1 cellular context compared by ENCODE assay signal in the genomic region with DNA sequence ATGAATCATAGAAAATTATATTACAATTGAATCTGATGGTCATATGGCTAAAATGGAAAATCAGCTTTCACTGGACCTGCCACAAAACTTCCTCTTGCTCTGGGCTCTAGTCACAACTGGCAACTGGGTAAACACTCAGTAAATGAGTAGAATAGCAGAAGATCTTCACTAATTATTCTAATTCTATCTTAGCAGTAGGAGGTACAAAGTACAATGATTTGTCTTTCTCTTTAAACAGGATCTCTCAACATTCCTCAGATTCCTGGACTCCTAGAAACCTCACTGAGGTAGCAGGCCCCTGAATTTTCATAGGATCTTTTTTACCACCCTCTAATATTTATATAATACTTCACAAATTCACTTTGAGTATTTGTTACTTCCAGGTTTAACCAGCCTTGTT.
TF ChIP-seq lines count a peak whose summit lies in the region.

No MANE protein-coding gene starts in this region.

TF ChIP-seq in H1, 55 proteins besides CTCF, POLR2A, EP300 and RAD21 (continued from another document):
- TF ChIP-seq, protein P1, sequence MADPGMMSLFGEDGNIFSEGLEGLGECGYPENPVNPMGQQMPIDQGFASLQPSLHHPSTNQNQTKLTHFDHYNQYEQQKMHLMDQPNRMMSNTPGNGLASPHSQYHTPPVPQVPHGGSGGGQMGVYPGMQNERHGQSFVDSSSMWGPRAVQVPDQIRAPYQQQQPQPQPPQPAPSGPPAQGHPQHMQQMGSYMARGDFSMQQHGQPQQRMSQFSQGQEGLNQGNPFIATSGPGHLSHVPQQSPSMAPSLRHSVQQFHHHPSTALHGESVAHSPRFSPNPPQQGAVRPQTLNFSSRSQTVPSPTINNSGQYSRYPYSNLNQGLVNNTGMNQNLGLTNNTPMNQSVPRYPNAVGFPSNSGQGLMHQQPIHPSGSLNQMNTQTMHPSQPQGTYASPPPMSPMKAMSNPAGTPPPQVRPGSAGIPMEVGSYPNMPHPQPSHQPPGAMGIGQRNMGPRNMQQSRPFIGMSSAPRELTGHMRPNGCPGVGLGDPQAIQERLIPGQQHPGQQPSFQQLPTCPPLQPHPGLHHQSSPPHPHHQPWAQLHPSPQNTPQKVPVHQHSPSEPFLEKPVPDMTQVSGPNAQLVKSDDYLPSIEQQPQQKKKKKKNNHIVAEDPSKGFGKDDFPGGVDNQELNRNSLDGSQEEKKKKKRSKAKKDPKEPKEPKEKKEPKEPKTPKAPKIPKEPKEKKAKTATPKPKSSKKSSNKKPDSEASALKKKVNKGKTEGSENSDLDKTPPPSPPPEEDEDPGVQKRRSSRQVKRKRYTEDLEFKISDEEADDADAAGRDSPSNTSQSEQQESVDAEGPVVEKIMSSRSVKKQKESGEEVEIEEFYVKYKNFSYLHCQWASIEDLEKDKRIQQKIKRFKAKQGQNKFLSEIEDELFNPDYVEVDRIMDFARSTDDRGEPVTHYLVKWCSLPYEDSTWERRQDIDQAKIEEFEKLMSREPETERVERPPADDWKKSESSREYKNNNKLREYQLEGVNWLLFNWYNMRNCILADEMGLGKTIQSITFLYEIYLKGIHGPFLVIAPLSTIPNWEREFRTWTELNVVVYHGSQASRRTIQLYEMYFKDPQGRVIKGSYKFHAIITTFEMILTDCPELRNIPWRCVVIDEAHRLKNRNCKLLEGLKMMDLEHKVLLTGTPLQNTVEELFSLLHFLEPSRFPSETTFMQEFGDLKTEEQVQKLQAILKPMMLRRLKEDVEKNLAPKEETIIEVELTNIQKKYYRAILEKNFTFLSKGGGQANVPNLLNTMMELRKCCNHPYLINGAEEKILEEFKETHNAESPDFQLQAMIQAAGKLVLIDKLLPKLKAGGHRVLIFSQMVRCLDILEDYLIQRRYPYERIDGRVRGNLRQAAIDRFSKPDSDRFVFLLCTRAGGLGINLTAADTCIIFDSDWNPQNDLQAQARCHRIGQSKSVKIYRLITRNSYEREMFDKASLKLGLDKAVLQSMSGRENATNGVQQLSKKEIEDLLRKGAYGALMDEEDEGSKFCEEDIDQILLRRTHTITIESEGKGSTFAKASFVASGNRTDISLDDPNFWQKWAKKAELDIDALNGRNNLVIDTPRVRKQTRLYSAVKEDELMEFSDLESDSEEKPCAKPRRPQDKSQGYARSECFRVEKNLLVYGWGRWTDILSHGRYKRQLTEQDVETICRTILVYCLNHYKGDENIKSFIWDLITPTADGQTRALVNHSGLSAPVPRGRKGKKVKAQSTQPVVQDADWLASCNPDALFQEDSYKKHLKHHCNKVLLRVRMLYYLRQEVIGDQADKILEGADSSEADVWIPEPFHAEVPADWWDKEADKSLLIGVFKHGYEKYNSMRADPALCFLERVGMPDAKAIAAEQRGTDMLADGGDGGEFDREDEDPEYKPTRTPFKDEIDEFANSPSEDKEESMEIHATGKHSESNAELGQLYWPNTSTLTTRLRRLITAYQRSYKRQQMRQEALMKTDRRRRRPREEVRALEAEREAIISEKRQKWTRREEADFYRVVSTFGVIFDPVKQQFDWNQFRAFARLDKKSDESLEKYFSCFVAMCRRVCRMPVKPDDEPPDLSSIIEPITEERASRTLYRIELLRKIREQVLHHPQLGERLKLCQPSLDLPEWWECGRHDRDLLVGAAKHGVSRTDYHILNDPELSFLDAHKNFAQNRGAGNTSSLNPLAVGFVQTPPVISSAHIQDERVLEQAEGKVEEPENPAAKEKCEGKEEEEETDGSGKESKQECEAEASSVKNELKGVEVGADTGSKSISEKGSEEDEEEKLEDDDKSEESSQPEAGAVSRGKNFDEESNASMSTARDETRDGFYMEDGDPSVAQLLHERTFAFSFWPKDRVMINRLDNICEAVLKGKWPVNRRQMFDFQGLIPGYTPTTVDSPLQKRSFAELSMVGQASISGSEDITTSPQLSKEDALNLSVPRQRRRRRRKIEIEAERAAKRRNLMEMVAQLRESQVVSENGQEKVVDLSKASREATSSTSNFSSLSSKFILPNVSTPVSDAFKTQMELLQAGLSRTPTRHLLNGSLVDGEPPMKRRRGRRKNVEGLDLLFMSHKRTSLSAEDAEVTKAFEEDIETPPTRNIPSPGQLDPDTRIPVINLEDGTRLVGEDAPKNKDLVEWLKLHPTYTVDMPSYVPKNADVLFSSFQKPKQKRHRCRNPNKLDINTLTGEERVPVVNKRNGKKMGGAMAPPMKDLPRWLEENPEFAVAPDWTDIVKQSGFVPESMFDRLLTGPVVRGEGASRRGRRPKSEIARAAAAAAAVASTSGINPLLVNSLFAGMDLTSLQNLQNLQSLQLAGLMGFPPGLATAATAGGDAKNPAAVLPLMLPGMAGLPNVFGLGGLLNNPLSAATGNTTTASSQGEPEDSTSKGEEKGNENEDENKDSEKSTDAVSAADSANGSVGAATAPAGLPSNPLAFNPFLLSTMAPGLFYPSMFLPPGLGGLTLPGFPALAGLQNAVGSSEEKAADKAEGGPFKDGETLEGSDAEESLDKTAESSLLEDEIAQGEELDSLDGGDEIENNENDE (IDR thresholded peaks at IDR 0.05; ENCODE audit: insufficient replicate concordance, low read length) = peak; percentile 25
- TF ChIP-seq CHD1 (IDR thresholded peaks at IDR 0.05; ENCODE audit: low read depth, low read length) (no peak), CEBPB (IDR thresholded peaks at IDR 0.05; ENCODE audit: low read depth, low read length) (no peak), SP1 (IDR thresholded peaks at IDR 0.05; ENCODE audit: low read depth, low read length) (0 out of 2 replicates have a peak, but pooled peaks have one; percentile 18), NANOG (IDR thresholded peaks at IDR 0.05; ENCODE audit: insufficient read depth, low read depth, low read length, poor library complexity, severe bottlenecking) (peak; percentile 64)
